ENCODE assay signal across 1 cellular context in genomic region chr17:29197516-29198272, GRCh38.
TF ChIP-seq lines count a peak whose summit lies in the region.

No MANE protein-coding gene starts in this region.

TF ChIP-seq in HepG2, 621 proteins besides CTCF, POLR2A, EP300 and RAD21:
- TF ChIP-seq ZNF20 (CRISPR knock-in tag; IDR thresholded peaks at IDR 0.05), result no peak
- TF ChIP-seq UBTF (CRISPR knock-in tag; IDR thresholded peaks at IDR 0.05), result no peak
- TF ChIP-seq ZNF609 (CRISPR knock-in tag; IDR thresholded peaks at IDR 0.05; ENCODE audit: borderline replicate concordance), result no peak
- TF ChIP-seq NFYC (CRISPR knock-in tag; IDR thresholded peaks at IDR 0.05), result no peak
- TF ChIP-seq PRDM15 (CRISPR knock-in tag; IDR thresholded peaks at IDR 0.05), result no peak
- TF ChIP-seq ZNF550 (CRISPR knock-in tag; IDR thresholded peaks at IDR 0.05; ENCODE audit: borderline replicate concordance), result no peak
- no peak for TF ChIP-seq FOXK1 (CRISPR knock-in tag; IDR thresholded peaks at IDR 0.05; ENCODE audit: borderline replicate concordance, low read depth)
- TF ChIP-seq ZBTB4 (CRISPR knock-in tag; IDR thresholded peaks at IDR 0.05; ENCODE audit: borderline replicate concordance), result no peak
- no peak for TF ChIP-seq ZNF251 (CRISPR knock-in tag; IDR thresholded peaks at IDR 0.05)
- no peak for TF ChIP-seq JDP2 (CRISPR knock-in tag; IDR thresholded peaks at IDR 0.05; ENCODE audit: borderline replicate concordance)
- TF ChIP-seq MXD4 (CRISPR knock-in tag; IDR thresholded peaks at IDR 0.05), result no peak
- TF ChIP-seq YY1 (IDR thresholded peaks at IDR 0.05; ENCODE audit: insufficient read depth, insufficient replicate concordance, low read depth, low read length), result no peak
- no peak for TF ChIP-seq ZNF512B (CRISPR knock-in tag; IDR thresholded peaks at IDR 0.05; ENCODE audit: borderline replicate concordance)
- no peak for TF ChIP-seq SMAD3 (CRISPR knock-in tag; IDR thresholded peaks at IDR 0.05)
- TF ChIP-seq NFAT5 (CRISPR knock-in tag; IDR thresholded peaks at IDR 0.05), result no peak
